In the genomic region with DNA sequence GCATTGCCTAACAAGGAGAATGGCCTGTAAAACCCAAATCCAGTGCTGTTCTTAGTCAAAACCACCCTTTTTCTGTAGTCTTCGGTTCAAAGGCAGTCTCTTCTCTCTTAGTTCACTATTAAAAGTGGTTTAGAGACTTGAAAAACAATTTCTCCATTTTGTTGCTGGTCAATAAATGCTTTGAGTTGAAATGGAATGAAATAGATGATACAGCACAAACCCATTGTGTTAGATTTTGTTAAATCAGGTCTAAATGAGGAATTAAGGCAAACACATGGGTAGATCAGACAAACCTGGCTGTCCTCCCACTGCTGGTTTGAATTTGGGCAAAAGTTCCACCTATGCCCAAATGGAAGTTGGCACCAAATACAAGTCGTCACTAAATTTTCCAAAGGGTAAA, we compare ENCODE assay signal across 9 cellular contexts.
"Had no signal": no experiment of that assay in that cellular context is flagged by ENCODE, and none has a peak within 500 bp of the region (broad histone marks: within the 10 kb centered on the region; RNA-seq: fewer than 3 reads in every experiment).

No MANE protein-coding gene starts in this region.

- FAIRE-seq: HTR-8/SVneo had no signal

- H3K36me3 ChIP-seq: HAP-1 had no signal

- H3K27ac ChIP-seq: GM23248 had no signal

- ATAC-seq: HCT116 had no signal

- H3K9ac ChIP-seq: GM23248 had no signal

- H2AFZ ChIP-seq: GM23248 had no signal

- DNase-seq: GM23248, GOT3, H7, HFFc6, IMR-90, KBM-7 had no signal

- H3K9me3 ChIP-seq: HAP-1 had no signal

- H3K4me3 ChIP-seq: GM23248, HAP-1 had no signal

- H3K4me1 ChIP-seq: HAP-1 had no signal
